6 cellular contexts compared by ENCODE assay signal in the genomic region with DNA sequence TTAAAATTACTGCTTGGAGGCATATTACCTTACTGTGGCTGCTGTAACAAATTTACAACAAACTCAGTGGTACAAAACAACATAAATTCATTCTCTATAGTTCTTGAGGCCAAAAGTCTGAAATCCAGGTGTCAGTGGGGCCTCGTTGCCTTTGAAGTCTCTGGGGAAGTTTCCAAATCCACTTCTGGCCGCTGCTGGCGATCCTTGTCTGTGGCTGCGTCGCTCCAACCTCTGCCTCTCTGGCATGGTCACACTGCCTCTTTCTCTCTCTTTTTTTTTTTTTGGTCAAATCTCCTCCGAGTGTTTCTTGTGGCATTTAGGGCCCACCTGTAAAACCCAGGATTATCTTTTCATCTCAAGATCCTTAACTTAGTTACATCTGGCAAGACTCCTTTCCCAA.
"Had no signal": no experiment of that assay in that cellular context is flagged by ENCODE, and none has a peak within 500 bp of the region (broad histone marks: within the 10 kb centered on the region; RNA-seq: fewer than 3 reads in every experiment).

No MANE protein-coding gene starts in this region.

- H3K4me3 Mint-ChIP-seq: GM23338, H9, IgD-negative memory B cell had no signal

- H3K27ac Mint-ChIP-seq: GM23338, H9, IgD-negative memory B cell had no signal

- ATAC-seq: GM23338, HepG2 had no signal

- H3K4me1 Mint-ChIP-seq: GM23338, H9, IgD-negative memory B cell had no signal

- H3K4me3 ChIP-seq: GM23338 had no signal

- DNase-seq: H9, HCEC 1CT, KBM-7 had no signal

- H3K9me3 Mint-ChIP-seq: GM23338, H9 had no signal

- H3K36me3 Mint-ChIP-seq: IgD-negative memory B cell had no signal
